ENCODE assay signal across 1 cellular context in genomic region chr22:39458443-39459083, GRCh38.
TF ChIP-seq lines count a peak whose summit lies in the region.

No MANE protein-coding gene starts in this region.

TF ChIP-seq in K562, 482 proteins besides CTCF, POLR2A, EP300 and RAD21:
- peak; percentile 19; the same call in 1 of the 2 replicates for TF ChIP-seq BCOR (IDR thresholded peaks at IDR 0.05)
- TF ChIP-seq ZFX (CRISPR knock-in tag; IDR thresholded peaks at IDR 0.05): peak; percentile 2; the same call in 1 of the 2 replicates
- no peak for TF ChIP-seq THRAP3 (IDR thresholded peaks at IDR 0.05; ENCODE audit: borderline replicate concordance)
